10 cellular contexts compared by ENCODE assay signal in genomic region chr16:2856061-2856670, GRCh38. TPM values are rescaled to one million over a fixed set of nuclear protein-coding genes. Genes with fewer than 3 reads are reported as not detected.
DNase-seq lines count a peak whose midpoint lies in the region; ATAC-seq and TF ChIP-seq lines count a peak whose summit lies in the region.
"Had no signal": no experiment of that assay in that cellular context is flagged by ENCODE, and none has a peak within 500 bp of the region (broad histone marks: within the 10 kb centered on the region; RNA-seq: fewer than 3 reads in every experiment).

No MANE protein-coding gene starts in this region.

- no peak overlapping the region for H3K27ac ChIP-seq in OCI-LY7 (ENCODE audit: low read depth, low read length, poor library complexity, severe bottlenecking)
- peak overlapping the region; percentile 85 to 91 (median 88) for H3K27ac ChIP-seq in esophagus squamous epithelium
- H3K27ac ChIP-seq: neural progenitor cell had no signal

- no peaks in the 10 kb centered on the region for H4K20me1 ChIP-seq in OCI-LY7 (ENCODE audit: insufficient read depth, low read length)

- POLR2A ChIA-PET in OCI-LY7 (lab: Charles Lee): no interaction called here

- H3K79me2 ChIP-seq in OCI-LY7 (ENCODE audit: insufficient read depth, low read depth, low read length): no peaks in the 10 kb centered on the region

- WGBS in esophagus squamous epithelium, 2 donors: 81% methylated on average over 11 to 14 of the region's 14 CpGs

- peaks cover 0 to 71% (median 0%) of the 10 kb centered on the region in 4 donors for H3K27me3 ChIP-seq in esophagus squamous epithelium

- no peaks in the 10 kb centered on the region for H3K9me2 ChIP-seq in OCI-LY7 (ENCODE audit: insufficient read depth, low read length)

- DNase-seq in stimulated activated CD4-positive, alpha-beta T cell treated with anti-CD3 and anti-CD28 coated beads, Interleukin-1b, Interleukin-23, amount 100 ng/mL, for 48 hours: peak; percentile 26
- no peak for DNase-seq in stimulated activated CD4-positive, alpha-beta T cell treated with anti-CD3 and anti-CD28 coated beads, Interleukin-12 subunit alpha, Interleukin-12 subunit beta, amount 100 ng/mL, for 4 hours
- DNase-seq in OCI-LY7 (ENCODE audit: low spot score): peak; percentile 19
- no peak for DNase-seq in esophagus squamous epithelium (lab: John Stamatoyannopoulos, UW)
- DNase-seq: activated gamma-delta T cell treated with Interleukin-2 at 50 U/mL for 16 hours had no signal

- H3K36me3 ChIP-seq in OCI-LY7 (ENCODE audit: insufficient read depth, low read length) (no peaks in the 10 kb centered on the region), esophagus squamous epithelium (peaks cover 0 to 36% (median 0%) of the 10 kb centered on the region in 3 donors)
- H3K36me3 ChIP-seq: neural progenitor cell had no signal

- H3K9me3 ChIP-seq in OCI-LY7 (ENCODE audit: low read length) (no peaks in the 10 kb centered on the region), esophagus squamous epithelium (peaks cover 0 to 15% (median 5%) of the 10 kb centered on the region in 3 donors)

- intact Hi-C loops in OCI-LY7 (cut with micrococcal nuclease; ENCODE audit: unreplicated experiment): loop anchor here (10.0 kb wide), 1 partner anchor 61 kb away; the partner anchor contains the start of gene PRSS41
- intact Hi-C loops in esophagus squamous epithelium (cut with DNase I): no loop called here

- ATAC-seq in HG03432 (IDR thresholded peaks at IDR 0.05; ENCODE audit: unreplicated experiment) (no peak), GM18858 (IDR thresholded peaks at IDR 0.05; ENCODE audit: unreplicated experiment) (no peak), GM21360 (IDR thresholded peaks at IDR 0.05; ENCODE audit: unreplicated experiment) (no peak), GM21515 (IDR thresholded peaks at IDR 0.05; ENCODE audit: unreplicated experiment) (no peak)

- no peak for TF ChIP-seq POLR2A in esophagus squamous epithelium (IDR thresholded peaks at IDR 0.05)

- no peak overlapping the region for H2AFZ ChIP-seq in OCI-LY7 (ENCODE audit: low read length)
- H2AFZ ChIP-seq: neural progenitor cell had no signal

- H3K4me2 ChIP-seq in OCI-LY7 (ENCODE audit: low read length): no peak overlapping the region
- H3K4me2 ChIP-seq: neural progenitor cell had no signal

- BruUV-seq in OCI-LY7 (replicated peaks; lab: Mats Ljungman, UMichigan): no TSS peak

- CTCF ChIA-PET in OCI-LY7 (lab: Charles Lee; ENCODE audit: unreplicated experiment): no interaction called here

- TF ChIP-seq CTCF in OCI-LY7 (conservative IDR thresholded peaks at IDR 0.05; ENCODE audit: low read length): no peak
- no peak for TF ChIP-seq CTCF in esophagus squamous epithelium (IDR thresholded peaks at IDR 0.05)

- H3K4me1 ChIP-seq in OCI-LY7 (ENCODE audit: insufficient read depth, low read length, poor library complexity, severe bottlenecking) (no peaks in the 10 kb centered on the region), esophagus squamous epithelium (peaks cover 9 to 41% (median 11%) of the 10 kb centered on the region in 3 donors)
- H3K4me1 ChIP-seq: neural progenitor cell had no signal

- no peak overlapping the region for H3K4me3 ChIP-seq in OCI-LY7 (ENCODE audit: low read depth, low read length, poor library complexity, severe bottlenecking)
- H3K4me3 ChIP-seq in esophagus squamous epithelium: peak overlapping the region; percentile 48 to 67 (median 54)
- H3K4me3 ChIP-seq: neural progenitor cell had no signal

RNA-seq across cellular contexts. Expression of gene PRSS22, which starts 1.8 kb away (rescaled TPM):
- not detected in 2 replicates for total RNA-seq in OCI-LY7 (2014; rRNA removed; shearing (Covaris generic))
- total RNA-seq in OCI-LY7 (2022): not detected in 2 replicates
- 100 to 1,000 TPM in 2 of 4 donors, 10 to 100 TPM in 2; 36.6 to 149 (median 113) TPM for total RNA-seq in esophagus squamous epithelium

RNA-seq across cellular contexts. Expression of gene ZG16B, which starts 26.1 kb away (rescaled TPM):
- 1.2 and 4.0 TPM in 2 replicates for total RNA-seq in OCI-LY7 (2014; rRNA removed; shearing (Covaris generic))
- 2.5 and 2.6 TPM in 2 replicates for total RNA-seq in OCI-LY7 (2022)
- total RNA-seq in esophagus squamous epithelium: 10 to 100 TPM in 1 of 4 donors, under 1 TPM in 2, not detected in 1; 0.34 to 38.5 (median 0.44) TPM

RNA-seq across cellular contexts. Expression of gene FLYWCH2, which starts 26.8 kb away (rescaled TPM):
- total RNA-seq in OCI-LY7 (2014; rRNA removed; shearing (Covaris generic)): 38.7 and 44.9 TPM in 2 replicates
- 22.3 and 23.9 TPM in 2 replicates for total RNA-seq in OCI-LY7 (2022)
- total RNA-seq in esophagus squamous epithelium: 10 to 100 TPM; 18.9 to 47.9 (median 39.5) TPM

RNA-seq across cellular contexts. Expression of gene PRSS21, which starts 39.1 kb away (rescaled TPM):
- 44.5 and 68.7 TPM in 2 replicates for total RNA-seq in OCI-LY7 (2014; rRNA removed; shearing (Covaris generic))
- total RNA-seq in OCI-LY7 (2022) (69.6 and 75.1 TPM in 2 replicates), esophagus squamous epithelium (1 to 10 TPM in 1 of 4 donors, not detected in 3; 1.5 TPM)

RNA-seq across cellular contexts. Expression of gene FLYWCH1, which starts 55.6 kb away (rescaled TPM):
- total RNA-seq in OCI-LY7 (2014; rRNA removed; shearing (Covaris generic)): 25.3 and 26.1 TPM in 2 replicates
- total RNA-seq in OCI-LY7 (2022) (61.9 and 63.9 TPM in 2 replicates), esophagus squamous epithelium (10 to 100 TPM; 25.4 to 52.1 (median 27.1) TPM)

Comparison
In these comparisons a context has a peak if more than half of its experiments do, and no peak if none do; other contexts are left out.
1. DNase-seq: peak in stimulated activated CD4-positive, alpha-beta T cell treated with anti-CD3 and anti-CD28 coated beads, Interleukin-1b, Interleukin-23, amount 100 ng/mL, for 48 hours (single experiment) and OCI-LY7 (single experiment); none in stimulated activated CD4-positive, alpha-beta T cell treated with anti-CD3 and anti-CD28 coated beads, Interleukin-12 subunit alpha, Interleukin-12 subunit beta, amount 100 ng/mL, for 4 hours (single experiment) and esophagus squamous epithelium (single experiment).
2. RNA of gene PRSS22, which starts 1.8 kb away (total RNA-seq): 36.6 to 149 TPM in esophagus squamous epithelium; not detected in OCI-LY7; every median in the first group is over 10 times any median in the second.